In the genomic region with DNA sequence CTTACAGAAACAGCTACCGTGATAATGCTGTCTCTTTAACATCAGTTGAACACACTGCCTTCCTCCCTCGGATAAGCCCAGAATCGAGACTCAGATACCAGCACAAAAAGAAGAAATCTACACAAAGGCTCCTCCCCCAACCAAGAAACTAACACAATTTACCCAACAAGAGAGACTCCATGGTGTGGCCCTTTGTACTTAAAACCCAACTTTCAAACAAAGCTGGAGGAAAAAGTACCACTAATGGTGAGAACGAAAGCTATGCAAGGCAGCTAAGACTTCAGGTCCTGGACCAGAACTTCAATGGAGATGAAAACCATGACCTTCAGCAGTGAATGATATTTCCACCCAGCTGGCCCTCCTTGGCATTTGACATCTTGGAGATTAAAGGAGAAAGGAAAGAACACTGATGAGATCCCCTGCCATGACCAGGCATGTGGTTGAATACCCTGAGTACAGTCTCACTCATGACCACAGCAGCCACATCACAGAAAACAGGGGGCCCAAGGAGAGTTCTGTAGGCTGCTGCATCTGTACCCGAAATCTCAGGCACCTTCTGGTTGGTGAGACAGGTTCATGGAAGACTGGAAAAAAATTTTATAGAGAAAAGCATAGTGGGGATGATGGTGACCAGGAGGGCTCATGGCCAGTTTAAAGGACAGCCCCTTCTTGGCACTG, we compare ENCODE assay signal across 2 cellular contexts.
TF ChIP-seq lines count a peak whose summit lies in the region.

No MANE protein-coding gene starts in this region.

TF ChIP-seq in WTC11, 78 proteins besides CTCF, POLR2A, EP300 and RAD21:
- TF ChIP-seq SMAD4 (CRISPR knock-in tag; IDR thresholded peaks at IDR 0.05) (no peak), ZBTB21 (CRISPR knock-in tag; IDR thresholded peaks at IDR 0.05; ENCODE audit: borderline replicate concordance) (no peak), OVOL2 (CRISPR knock-in tag; IDR thresholded peaks at IDR 0.05; ENCODE audit: borderline replicate concordance) (no peak)
- TF ChIP-seq, protein P1, sequence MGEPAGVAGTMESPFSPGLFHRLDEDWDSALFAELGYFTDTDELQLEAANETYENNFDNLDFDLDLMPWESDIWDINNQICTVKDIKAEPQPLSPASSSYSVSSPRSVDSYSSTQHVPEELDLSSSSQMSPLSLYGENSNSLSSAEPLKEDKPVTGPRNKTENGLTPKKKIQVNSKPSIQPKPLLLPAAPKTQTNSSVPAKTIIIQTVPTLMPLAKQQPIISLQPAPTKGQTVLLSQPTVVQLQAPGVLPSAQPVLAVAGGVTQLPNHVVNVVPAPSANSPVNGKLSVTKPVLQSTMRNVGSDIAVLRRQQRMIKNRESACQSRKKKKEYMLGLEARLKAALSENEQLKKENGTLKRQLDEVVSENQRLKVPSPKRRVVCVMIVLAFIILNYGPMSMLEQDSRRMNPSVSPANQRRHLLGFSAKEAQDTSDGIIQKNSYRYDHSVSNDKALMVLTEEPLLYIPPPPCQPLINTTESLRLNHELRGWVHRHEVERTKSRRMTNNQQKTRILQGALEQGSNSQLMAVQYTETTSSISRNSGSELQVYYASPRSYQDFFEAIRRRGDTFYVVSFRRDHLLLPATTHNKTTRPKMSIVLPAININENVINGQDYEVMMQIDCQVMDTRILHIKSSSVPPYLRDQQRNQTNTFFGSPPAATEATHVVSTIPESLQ (CRISPR knock-in tag; IDR thresholded peaks at IDR 0.05) = no peak

TF ChIP-seq in endothelial cell of umbilical vein, 7 proteins besides CTCF, POLR2A, EP300 and RAD21:
- TF ChIP-seq MYC (IDR thresholded peaks at IDR 0.05; ENCODE audit: low read depth, low read length) (no peak), EZH2 (IDR thresholded peaks at IDR 0.05; ENCODE audit: borderline replicate concordance, low read depth, low read length, severe bottlenecking) (no peak), POLR2AphosphoS5 (IDR thresholded peaks at IDR 0.05; ENCODE audit: insufficient read depth, low read depth, low read length) (no peak), JUN (IDR thresholded peaks at IDR 0.05; ENCODE audit: borderline replicate concordance, insufficient read depth, insufficient read length, low read depth) (no peak), GATA2 (IDR thresholded peaks at IDR 0.05; ENCODE audit: insufficient read depth, insufficient read length, low read depth, low read length) (no peak)
